ENCODE assay signal across 25 cellular contexts in genomic region chr15:24879492-24879891, GRCh38.
"Had no signal": no experiment of that assay in that cellular context is flagged by ENCODE, and none has a peak within 500 bp of the region (broad histone marks: within the 10 kb centered on the region; RNA-seq: fewer than 3 reads in every experiment).

No MANE protein-coding gene starts in this region.

- H2AFZ ChIP-seq: hepatocyte had no signal

- H3K27me3 ChIP-seq: colonic mucosa, esophagus muscularis mucosa, foreskin keratinocyte, gastroesophageal sphincter, heart left ventricle, hepatocyte, left lung had no signal

- H3K9me3 ChIP-seq: colonic mucosa, lower lobe of right lung had no signal

- H3K36me3 Mint-ChIP-seq: naive B cell had no signal

- FAIRE-seq: endometrium, islet of Langerhans, keratinocyte had no signal

- ATAC-seq: effector memory CD8-positive, alpha-beta T cell; foreskin keratinocyte; gastroesophageal sphincter; heart left ventricle; left cardiac atrium; left lung; left ventricle myocardium superior; lower lobe of right lung; mucosa of descending colon; naive thymus-derived CD8-positive, alpha-beta T cell had no signal

- H3K27ac Mint-ChIP-seq: dendritic cell treated with granulocyte-macrophage colony-stimulating factor and Interleukin-4, amounts not matched to agents 40 ng/mL and 50 ng/mL, for 4 days; endodermal cell; mesothelial cell of epicardium; naive B cell; naive thymus-derived CD8-positive, alpha-beta T cell had no signal

- H3K4me2 ChIP-seq: hepatocyte had no signal

- H3K27ac ChIP-seq: colonic mucosa, epithelial cell of prostate, esophagus muscularis mucosa, foreskin keratinocyte, gastroesophageal sphincter, heart left ventricle, hepatocyte, left lung, lower lobe of right lung had no signal

- H3K4me3 ChIP-seq: colonic mucosa, esophagus muscularis mucosa, gastroesophageal sphincter, hepatocyte, left lung, lower lobe of right lung, mucosa of descending colon had no signal

- H3K79me2 ChIP-seq: hepatocyte had no signal

- DNase-seq: colonic mucosa; cortex of kidney; effector CD8-positive, alpha-beta T cell; effector memory CD8-positive, alpha-beta T cell; endodermal cell; foreskin keratinocyte; heart left ventricle; hypothalamus; left cardiac atrium; left lung; left ventricle myocardium superior; lower lobe of right lung; mesenchymal stem cell; mucosa of descending colon; naive B cell; naive thymus-derived CD8-positive, alpha-beta T cell had no signal

- H3K4me1 Mint-ChIP-seq: mesothelial cell of epicardium, naive B cell had no signal

- H3K4me1 ChIP-seq: colonic mucosa, esophagus muscularis mucosa, foreskin keratinocyte, gastroesophageal sphincter, heart left ventricle, left lung, lower lobe of right lung had no signal

- H3K4me3 Mint-ChIP-seq: dendritic cell treated with granulocyte-macrophage colony-stimulating factor and Interleukin-4, amounts not matched to agents 40 ng/mL and 50 ng/mL, for 4 days; effector memory CD8-positive, alpha-beta T cell; endodermal cell; mesothelial cell of epicardium; naive B cell had no signal

- H3K36me3 ChIP-seq: colonic mucosa, esophagus muscularis mucosa, gastroesophageal sphincter, heart left ventricle, left lung, lower lobe of right lung had no signal

- H3K27me3 Mint-ChIP-seq: effector memory CD8-positive, alpha-beta T cell; naive B cell had no signal
